8 cellular contexts compared by ENCODE assay signal in the genomic region with DNA sequence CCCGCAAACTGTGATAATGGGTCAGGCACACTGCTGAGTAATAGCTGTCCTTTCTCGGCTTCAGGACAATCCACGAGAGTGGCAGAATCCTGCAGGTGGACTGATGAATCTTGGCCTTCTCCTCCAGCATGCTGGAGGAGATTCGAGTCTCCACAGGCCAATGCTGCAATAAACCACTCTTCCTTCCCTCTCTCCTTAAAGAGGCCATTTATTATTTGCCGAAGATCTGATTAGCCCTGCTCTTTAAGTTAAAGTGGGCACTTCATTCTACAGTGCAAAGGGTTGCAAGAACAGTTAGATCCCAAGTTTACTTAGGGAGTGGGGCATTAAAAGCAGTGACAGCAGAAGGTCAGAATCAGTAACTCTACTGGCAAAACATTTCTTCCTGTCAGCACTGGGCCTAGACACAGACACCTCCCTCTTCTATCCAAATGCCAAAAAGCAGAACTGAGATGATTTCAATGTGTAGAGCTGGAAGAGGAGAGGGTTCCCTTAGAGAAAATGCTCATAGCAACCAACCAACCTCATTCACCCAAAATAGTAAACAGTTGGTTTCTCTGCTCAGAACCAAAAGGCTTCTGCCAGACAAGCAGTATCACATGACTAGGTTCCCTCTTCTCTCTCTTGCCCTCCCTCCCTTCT.
DNase-seq lines count a peak whose midpoint lies in the region; ATAC-seq and TF ChIP-seq lines count a peak whose summit lies in the region.

No MANE protein-coding gene starts in this region.

- no peak for TF ChIP-seq EP300 in upper lobe of left lung (IDR thresholded peaks at IDR 0.05)

- TF ChIP-seq POLR2A in upper lobe of left lung (IDR thresholded peaks at IDR 0.05) = no peak

- intact Hi-C loops in activated B cell treated with CpG ODN at 0.5 μM for 24 hours (cut with micrococcal nuclease) = loop anchor here (1.0 to 5.0 kb wide), 6 partner anchors 56 to 154 kb away; a partner anchor contains a TSS

- 32 to 34% methylated on average over 5 of the region's 5 CpGs for WGBS in upper lobe of left lung, 2 donors

- peaks cover 32 to 48% (median 39%) of the 10 kb centered on the region in 4 donors for H3K4me1 Mint-ChIP-seq in CD4-positive, CD25-positive, alpha-beta regulatory T cell
- H3K4me1 Mint-ChIP-seq in activated B cell treated with CpG ODN at 0.5 μM for 24 hours = peaks cover 40% of the 10 kb centered on the region

- peak in 1 of 3 donors; percentile 18 for DNase-seq in CD4-positive, CD25-positive, alpha-beta regulatory T cell
- no peak for DNase-seq in activated B cell treated with CpG ODN at 0.5 μM for 24 hours
- no peak for DNase-seq in upper lobe of left lung
- DNase-seq in UCSD-AML1 (lab: John Stamatoyannopoulos, UW; ENCODE audit: unreplicated experiment) = no peak
- DNase-seq in NCI-H2171 (lab: John Stamatoyannopoulos, UW) = no peak

- CTCF ChIA-PET in activated B cell treated with CpG ODN at 0.5 μM for 24 hours (lab: Charles Lee) = interaction anchor here (1.0 to 2.6 kb wide), 4 partner anchors 42 to 154 kb away, joined by 3 to 19 read pairs (median 6); no protein-coding TSS in a partner anchor

- H3K36me3 Mint-ChIP-seq in CD4-positive, CD25-positive, alpha-beta regulatory T cell = peaks cover 3% of the 10 kb centered on the region
- H3K36me3 Mint-ChIP-seq in activated B cell treated with CpG ODN at 0.5 μM for 24 hours (ENCODE audit: low read depth) = peaks cover 3% of the 10 kb centered on the region

- H3K27ac ChIP-seq in CD4-positive, CD25-positive, alpha-beta regulatory T cell (ENCODE audit: insufficient read depth, low read length, poor library complexity, severe bottlenecking) = no peak overlapping the region
- H3K27ac ChIP-seq in layer of hippocampus (ENCODE audit: low read depth, low read length) (peak overlapping the region; percentile 60), upper lobe of left lung (peak overlapping the region; percentile 9 to 76 (median 64))

- no peaks in the 10 kb centered on the region for H3K9me3 Mint-ChIP-seq in CD4-positive, CD25-positive, alpha-beta regulatory T cell
- no peaks in the 10 kb centered on the region for H3K9me3 Mint-ChIP-seq in activated B cell treated with CpG ODN at 0.5 μM for 24 hours

- TF ChIP-seq CTCF in activated B cell treated with CpG ODN at 0.5 μM for 24 hours (IDR thresholded peaks at IDR 0.05) = no peak
- no peak for TF ChIP-seq CTCF in upper lobe of left lung (IDR thresholded peaks at IDR 0.05)

- H3K27me3 ChIP-seq in CD4-positive, CD25-positive, alpha-beta regulatory T cell (ENCODE audit: control insufficient read depth, insufficient read depth, low read length) = no peaks in the 10 kb centered on the region
- no peaks in the 10 kb centered on the region for H3K27me3 ChIP-seq in layer of hippocampus (ENCODE audit: control insufficient read depth, insufficient read depth, low read length)
- no peaks in the 10 kb centered on the region for H3K27me3 ChIP-seq in upper lobe of left lung

- peaks cover 18% of the 10 kb centered on the region for H3K4me1 ChIP-seq in CD4-positive, CD25-positive, alpha-beta regulatory T cell (ENCODE audit: control insufficient read depth, insufficient read depth, low read length, poor library complexity, severe bottlenecking)
- H3K4me1 ChIP-seq in upper lobe of left lung = peaks cover 37 to 40% (median 37%) of the 10 kb centered on the region in 4 donors

- POLR2A ChIA-PET in activated B cell treated with CpG ODN at 0.5 μM for 24 hours (lab: Charles Lee) = interaction anchor here (0.6 to 1.3 kb wide), 6 partner anchors 17 to 1127 kb away, joined by 3 to 4 read pairs (median 3); a partner anchor contains a TSS

- peak overlapping the region; percentile 16 to 84 (median 72) for H3K27ac Mint-ChIP-seq in CD4-positive, CD25-positive, alpha-beta regulatory T cell
- peak overlapping the region; percentile 93 for H3K27ac Mint-ChIP-seq in activated B cell treated with CpG ODN at 0.5 μM for 24 hours

- no peak overlapping the region for H3K4me3 Mint-ChIP-seq in CD4-positive, CD25-positive, alpha-beta regulatory T cell
- peak overlapping the region; percentile 47 for H3K4me3 Mint-ChIP-seq in activated B cell treated with CpG ODN at 0.5 μM for 24 hours

- peaks cover 8% of the 10 kb centered on the region for H3K36me3 ChIP-seq in CD4-positive, CD25-positive, alpha-beta regulatory T cell (ENCODE audit: control insufficient read depth, insufficient read depth, low read length)
- no peaks in the 10 kb centered on the region for H3K36me3 ChIP-seq in upper lobe of left lung

- H3K4me3 ChIP-seq in CD4-positive, CD25-positive, alpha-beta regulatory T cell (ENCODE audit: low read depth, low read length) = no peak overlapping the region
- H3K4me3 ChIP-seq in upper lobe of left lung = no peak overlapping the region

- H3K9me3 ChIP-seq in CD4-positive, CD25-positive, alpha-beta regulatory T cell (ENCODE audit: control insufficient read depth in 2 of 2, low read length in 2 of 2) = no peaks in the 10 kb centered on the region
- no peaks in the 10 kb centered on the region for H3K9me3 ChIP-seq in upper lobe of left lung

- H3K27me3 Mint-ChIP-seq in CD4-positive, CD25-positive, alpha-beta regulatory T cell = no peaks in the 10 kb centered on the region
- no peaks in the 10 kb centered on the region for H3K27me3 Mint-ChIP-seq in activated B cell treated with CpG ODN at 0.5 μM for 24 hours

- peak; percentile 56 to 68 for ATAC-seq in CD4-positive, CD25-positive, alpha-beta regulatory T cell (ENCODE audit: low read depth in 2 of 2)
- ATAC-seq in GM19324 (IDR thresholded peaks at IDR 0.05; ENCODE audit: low FRiP score, unreplicated experiment) (peak; percentile 90), HG03342 (IDR thresholded peaks at IDR 0.05; ENCODE audit: unreplicated experiment) (peak; percentile 95), activated B cell treated with CpG ODN at 0.5 μM for 24 hours (ENCODE audit: low read depth) (peak; percentile 96), upper lobe of left lung (ENCODE audit: low FRiP score in 2 of 2) (peak; percentile 89 to 98)
